1 cellular context compared by ENCODE assay signal in genomic region chrX:56796641-56797395, GRCh38.
A peak's percentile ranks its signal among the peaks of the same experiment; 100 is the strongest.
TF ChIP-seq lines count a peak whose summit lies in the region.

No MANE protein-coding gene starts in this region.

TF ChIP-seq in HEK293, 187 proteins besides CTCF, POLR2A, EP300 and RAD21 (continued from another document):
- TF ChIP-seq, protein P1, sequence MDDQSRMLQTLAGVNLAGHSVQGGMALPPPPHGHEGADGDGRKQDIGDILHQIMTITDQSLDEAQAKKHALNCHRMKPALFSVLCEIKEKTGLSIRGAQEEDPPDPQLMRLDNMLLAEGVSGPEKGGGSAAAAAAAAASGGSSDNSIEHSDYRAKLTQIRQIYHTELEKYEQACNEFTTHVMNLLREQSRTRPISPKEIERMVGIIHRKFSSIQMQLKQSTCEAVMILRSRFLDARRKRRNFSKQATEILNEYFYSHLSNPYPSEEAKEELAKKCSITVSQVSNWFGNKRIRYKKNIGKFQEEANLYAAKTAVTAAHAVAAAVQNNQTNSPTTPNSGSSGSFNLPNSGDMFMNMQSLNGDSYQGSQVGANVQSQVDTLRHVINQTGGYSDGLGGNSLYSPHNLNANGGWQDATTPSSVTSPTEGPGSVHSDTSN (CRISPR knock-in tag; IDR thresholded peaks at IDR 0.05): no peak
- no peak for TF ChIP-seq ZNF16 (tag by site-specific recombination; IDR thresholded peaks at IDR 0.05; ENCODE audit: low read depth)
- peak; percentile 36; the same call in 1 of the 2 replicates for TF ChIP-seq PRDM1 (tag by site-specific recombination; IDR thresholded peaks at IDR 0.05)
